In genomic region chr1:223683586-223684487, GRCh38 we compare ENCODE assay signal across 9 cellular contexts. TPM values are rescaled to one million over a fixed set of nuclear protein-coding genes. Genes with fewer than 3 reads are reported as not detected.
DNase-seq lines count a peak whose midpoint lies in the region; ATAC-seq and TF ChIP-seq lines count a peak whose summit lies in the region.
"Had no signal": no experiment of that assay in that cellular context is flagged by ENCODE, and none has a peak within 500 bp of the region (broad histone marks: within the 10 kb centered on the region; RNA-seq: fewer than 3 reads in every experiment).

No MANE protein-coding gene starts in this region.

- H3K9me3 Mint-ChIP-seq in naive B cell, result peaks cover 0 to 8% (median 0%) of the 10 kb centered on the region in 7 donors

- H3K4me1 Mint-ChIP-seq in naive B cell, result peaks cover 2 to 6% (median 3%) of the 10 kb centered on the region in 3 donors

- peaks cover 15 to 37% (median 24%) of the 10 kb centered on the region in 3 donors for H3K27me3 Mint-ChIP-seq in naive B cell

- no peak overlapping the region for H3K27ac ChIP-seq in effector memory CD4-positive, alpha-beta T cell (ENCODE audit: insufficient read depth, low read length, poor library complexity, severe bottlenecking)
- no peak overlapping the region for H3K27ac ChIP-seq in testis

- no peaks in the 10 kb centered on the region for H3K36me3 ChIP-seq in BE2C
- H3K36me3 ChIP-seq in effector memory CD4-positive, alpha-beta T cell (ENCODE audit: control insufficient read depth, insufficient read depth, low read length), result no peaks in the 10 kb centered on the region
- H3K36me3 ChIP-seq in testis (ENCODE audit: low read depth, missing control alignments), result no peaks in the 10 kb centered on the region

- H3K9me3 ChIP-seq in BE2C (no peaks in the 10 kb centered on the region), testis (no peaks in the 10 kb centered on the region)
- H3K9me3 ChIP-seq in effector memory CD4-positive, alpha-beta T cell (ENCODE audit: control insufficient read depth, low read length), result no peaks in the 10 kb centered on the region

- peak; percentile 35 to 56 for ATAC-seq in naive B cell (ENCODE audit: low read depth in 2 of 2)
- ATAC-seq in HG03571 (IDR thresholded peaks at IDR 0.05; ENCODE audit: unreplicated experiment), result no peak

- H3K4me3 ChIP-seq in BE2C (ENCODE audit: low read depth, low read length), result no peak overlapping the region
- H3K4me3 ChIP-seq in effector memory CD4-positive, alpha-beta T cell (ENCODE audit: insufficient read depth, low read depth, low read length, poor library complexity, severe bottlenecking), result no peak overlapping the region
- H3K4me3 ChIP-seq in testis, result no peak overlapping the region

- no peaks in the 10 kb centered on the region for H3K4me1 ChIP-seq in BE2C
- H3K4me1 ChIP-seq in effector memory CD4-positive, alpha-beta T cell (ENCODE audit: control insufficient read depth, insufficient read depth, low read length, poor library complexity, severe bottlenecking), result no peaks in the 10 kb centered on the region
- no peaks in the 10 kb centered on the region for H3K4me1 ChIP-seq in testis

- WGBS in testis, 2 donors, result 74 to 75% methylated on average over 9 of the region's 9 CpGs

- TF ChIP-seq CTCF in BE2C (IDR thresholded peaks at IDR 0.05; ENCODE audit: low read depth, low read length), result peak; percentile 88
- peak; percentile 51 to 61 (median 53) for TF ChIP-seq CTCF in testis (IDR thresholded peaks at IDR 0.05)

- H3K4me3 Mint-ChIP-seq in naive B cell, result no peak overlapping the region

- H3K27me3 ChIP-seq in BE2C, result peaks cover 32% of the 10 kb centered on the region
- H3K27me3 ChIP-seq in effector memory CD4-positive, alpha-beta T cell (replicated peaks; ENCODE audit: control insufficient read depth, insufficient read depth, low read length, poor library complexity, severe bottlenecking), result no peaks in the 10 kb centered on the region
- H3K27me3 ChIP-seq in testis, result no peaks in the 10 kb centered on the region

- peaks cover 0 to 4% of the 10 kb centered on the region in 2 donors for H3K36me3 Mint-ChIP-seq in naive B cell

- intact Hi-C loops in testis (cut with DNase I; ENCODE audit: low total_unique reads), result loop anchor here (10.0 kb wide), 1 partner anchor 549 kb away; no protein-coding TSS in a partner anchor

- H3K27ac Mint-ChIP-seq in naive B cell, result peak overlapping the region in 1 of 6 donors; percentile 33

- DNase-seq in BE2C (peak; percentile 76), H4 (ENCODE audit: low spot score) (peak; percentile 60), NCI-H2227 treated with DMSO at 0.1 percent for 48 hours (lab: John Stamatoyannopoulos, UW) (peak; percentile 85), naive B cell (peak; percentile 31), testis (peak; percentile 67)
- DNase-seq in activated CD4-positive, alpha-beta T cell treated with anti-CD3 and anti-CD28 coated beads, Interleukin-2, amount 50 U/mL, for 1 hour, result peak; percentile 60
- DNase-seq in effector memory CD4-positive, alpha-beta T cell, result peak; percentile 8 to 20 (median 14)

- no peak for TF ChIP-seq POLR2A in testis (IDR thresholded peaks at IDR 0.05)

RNA-seq across cellular contexts. Expression of gene CAPN8, which starts 18.3 kb away (rescaled TPM):
- not detected for polyA plus RNA-seq in BE2C (2012; ENCODE audit: insufficient read depth, insufficient read length, low read depth)
- not detected in 2 replicates for total RNA-seq in H4 (2014; rRNA removed; shearing (Covaris generic))
- polyA plus RNA-seq in naive B cell (ENCODE audit: low read depth in 6 of 6) (not detected), testis (ENCODE audit: insufficient read depth, low read depth, low replicate concordance) (4.3 TPM)
- 1 to 10 TPM; 1.4 to 3.2 TPM for total RNA-seq in testis
- total RNA-seq: mononuclear cell had no signal

RNA-seq across cellular contexts. Expression of gene CAPN2, which starts 28.5 kb away (rescaled TPM):
- polyA plus RNA-seq in BE2C (2012; ENCODE audit: insufficient read depth, insufficient read length, low read depth), result 66.5 TPM
- 43.4 and 47.9 TPM in 2 replicates for total RNA-seq in H4 (2014; rRNA removed; shearing (Covaris generic))
- polyA plus RNA-seq in naive B cell (ENCODE audit: low read depth in 6 of 6), result 10 to 100 TPM; 21.2 to 35.1 (median 26.2) TPM
- total RNA-seq in testis, result 100 to 1,000 TPM; 174 to 179 TPM
- polyA plus RNA-seq in testis (ENCODE audit: insufficient read depth, low read depth, low replicate concordance), result 99.0 TPM

Comparison
In these comparisons a context has a peak if more than half of its experiments do, and no peak if none do; other contexts are left out.
1. DNase-seq: peak in every context shown above with its lines; median percentile 85 in NCI-H2227 treated with DMSO at 0.1 percent for 48 hours; 76 in BE2C; 67 in testis; 60 in H4; 60 in activated CD4-positive, alpha-beta T cell treated with anti-CD3 and anti-CD28 coated beads, Interleukin-2, amount 50 U/mL, for 1 hour; 31 in naive B cell; 14 in effector memory CD4-positive, alpha-beta T cell.